23 cellular contexts compared by ENCODE assay signal in genomic region chr5:173535166-173535975, GRCh38.
"Had no signal": no experiment of that assay in that cellular context is flagged by ENCODE, and none has a peak within 500 bp of the region (broad histone marks: within the 10 kb centered on the region; RNA-seq: fewer than 3 reads in every experiment).

No MANE protein-coding gene starts in this region.

- H3K36me3 ChIP-seq: vagina had no signal

- H3K27me3 ChIP-seq: hepatocyte, vagina had no signal

- H2AFZ ChIP-seq: hepatocyte had no signal

- H3K4me3 Mint-ChIP-seq: activated CD8-positive, alpha-beta T cell treated with anti-CD3 and anti-CD28 coated beads, Interleukin-2, amount 10 ng/mL, durations not matched to agents 7 days and 5 days; activated naive CD8-positive, alpha-beta T cell treated with anti-CD3 and anti-CD28 coated beads, Interleukin-2, amount 10 ng/mL, durations not matched to agents 7 days and 5 days; activated T-cell treated with anti-CD3 and anti-CD28 coated beads, Interleukin-2, amount 50 U/mL, for 24 hours; brain; central memory CD8-positive, alpha-beta T cell; mesothelial cell of epicardium; stimulated activated naive CD8-positive, alpha-beta T cell treated with anti-CD3 and anti-CD28 coated beads, Interleukin-15, Interleukin-2, amounts not matched to agents 100 ng/mL and 50 ng/mL, for 24 hours had no signal

- H3K27ac Mint-ChIP-seq: activated CD8-positive, alpha-beta T cell treated with anti-CD3 and anti-CD28 coated beads, Interleukin-2, amount 10 ng/mL, durations not matched to agents 7 days and 5 days; activated naive CD8-positive, alpha-beta T cell treated with anti-CD3 and anti-CD28 coated beads, Interleukin-2, amount 10 ng/mL, durations not matched to agents 7 days and 5 days; activated T-cell treated with anti-CD3 and anti-CD28 coated beads, Interleukin-2, amount 50 U/mL, for 24 hours; activated T-helper 2 cell treated with anti-CD3 and anti-CD28 coated beads, Interferon-gamma antibody, Interleukin-2, Interleukin-4, amounts not matched to agents 10 μg/mL and 5 μg/mL and 100 μg/mL, durations not matched to agents 14 hours and 24 hours and 36 hours; brain; mesothelial cell of epicardium; stimulated activated naive CD8-positive, alpha-beta T cell treated with anti-CD3 and anti-CD28 coated beads, Interleukin-15, Interleukin-2, amounts not matched to agents 100 ng/mL and 50 ng/mL, for 24 hours had no signal

- H3K9me3 ChIP-seq: psoas muscle, vagina had no signal

- H3K4me1 ChIP-seq: vagina had no signal

- H3K36me3 Mint-ChIP-seq: activated naive CD8-positive, alpha-beta T cell treated with anti-CD3 and anti-CD28 coated beads, Interleukin-2, amount 10 ng/mL, durations not matched to agents 7 days and 5 days; brain; mesothelial cell of epicardium had no signal

- H3K27ac ChIP-seq: coronary artery, hepatocyte, psoas muscle, vagina had no signal

- DNase-seq: activated CD4-positive, alpha-beta T cell treated with anti-CD3 and anti-CD28 coated beads for 48 hours; activated CD4-positive, CD25-positive, alpha-beta regulatory T cell; activated CD8-positive, alpha-beta T cell treated with anti-CD3 and anti-CD28 coated beads, Interleukin-2, amount 10 ng/mL, durations not matched to agents 7 days and 5 days; activated naive CD4-positive, alpha-beta T cell treated with Interleukin-2 at 50 U/mL for 16 hours; activated naive CD8-positive, alpha-beta T cell treated with anti-CD3 and anti-CD28 coated beads, Interleukin-2, amount 10 ng/mL, durations not matched to agents 7 days and 5 days; activated T-cell treated with anti-CD3 and anti-CD28 coated beads, Interleukin-2, amount 50 U/mL, for 24 hours; erythroblast; left colon; psoas muscle; right cardiac atrium; small intestine; stimulated activated CD4-positive, alpha-beta T cell treated with anti-CD3 and anti-CD28 coated beads, Interleukin-15, amount 100 ng/mL, for 24 hours; stimulated activated CD4-positive, alpha-beta T cell treated with anti-CD3 and anti-CD28 coated beads, Interleukin-2, amount 100 ng/mL, for 48 hours; trophoblast cell had no signal

- H3K4me2 ChIP-seq: hepatocyte had no signal

- H3K4me1 Mint-ChIP-seq: activated naive CD8-positive, alpha-beta T cell treated with anti-CD3 and anti-CD28 coated beads, Interleukin-2, amount 10 ng/mL, durations not matched to agents 7 days and 5 days; brain; central memory CD8-positive, alpha-beta T cell; mesothelial cell of epicardium had no signal

- H3K4me3 ChIP-seq: coronary artery, hepatocyte, lung, psoas muscle, vagina had no signal

- H3K79me2 ChIP-seq: hepatocyte had no signal

- H3K9me3 Mint-ChIP-seq: activated naive CD8-positive, alpha-beta T cell treated with anti-CD3 and anti-CD28 coated beads, Interleukin-2, amount 10 ng/mL, durations not matched to agents 7 days and 5 days; activated T-cell treated with anti-CD3 and anti-CD28 coated beads, Interleukin-2, amount 50 U/mL, for 24 hours; activated T-helper 2 cell treated with anti-CD3 and anti-CD28 coated beads, Interferon-gamma antibody, Interleukin-2, Interleukin-4, amounts not matched to agents 10 μg/mL and 5 μg/mL and 100 μg/mL, durations not matched to agents 14 hours and 24 hours and 36 hours; brain; central memory CD8-positive, alpha-beta T cell; mesothelial cell of epicardium; stimulated activated naive CD8-positive, alpha-beta T cell treated with anti-CD3 and anti-CD28 coated beads, Interleukin-15, Interleukin-2, amounts not matched to agents 100 ng/mL and 50 ng/mL, for 24 hours had no signal
